In genomic region chr15:92178908-92179307, GRCh38 we compare ENCODE assay signal across 24 cellular contexts.
DNase-seq lines count a peak whose midpoint lies in the region; ATAC-seq and TF ChIP-seq lines count a peak whose summit lies in the region.
"Had no signal": no experiment of that assay in that cellular context is flagged by ENCODE, and none has a peak within 500 bp of the region (broad histone marks: within the 10 kb centered on the region; RNA-seq: fewer than 3 reads in every experiment).

No MANE protein-coding gene starts in this region.

- POLR2A ChIA-PET in SK-N-SH (lab: Yijun Ruan, JAX) = no interaction called here

- 70% methylated on average over 4 of the region's 4 CpGs for WGBS in SK-N-SH (ENCODE audit: low lambda C conversion rate)
- WGBS in upper lobe of left lung, 2 donors = 67 to 75% methylated on average over 4 of the region's 4 CpGs
- WGBS in esophagus squamous epithelium, 2 donors = 88 to 94% methylated on average over 4 of the region's 4 CpGs

- no peaks in the 10 kb centered on the region for H3K27me3 ChIP-seq in SK-N-SH (ENCODE audit: insufficient read depth)
- no peaks in the 10 kb centered on the region for H3K27me3 ChIP-seq in upper lobe of left lung
- peaks cover 0 to 12% (median 0%) of the 10 kb centered on the region in 4 donors for H3K27me3 ChIP-seq in esophagus squamous epithelium
- H3K27me3 ChIP-seq: BLaER1 had no signal

- peak; percentile 96 for ATAC-seq in left colon
- ATAC-seq in upper lobe of left lung (ENCODE audit: low FRiP score in 2 of 2) = no peak
- ATAC-seq: Right ventricle myocardium inferior had no signal

- H3K27ac ChIP-seq in SK-N-SH (ENCODE audit: low read depth in 2 of 2, low read length in 1 of 2) = no peak overlapping the region
- H3K27ac ChIP-seq in upper lobe of left lung = no peak overlapping the region
- H3K27ac ChIP-seq in esophagus squamous epithelium = no peak overlapping the region
- H3K27ac ChIP-seq: 22Rv1, BLaER1, KMS-11 had no signal

- no peaks in the 10 kb centered on the region for H3F3A ChIP-seq in SK-N-SH (replicated peaks; ENCODE audit: insufficient read depth)

- H3K4me1 ChIP-seq in SK-N-SH (ENCODE audit: control insufficient read depth in 1 of 2, insufficient read depth in 2 of 2, low read depth in 1 of 2, low read length in 1 of 2) (no peaks in the 10 kb centered on the region), upper lobe of left lung (no peaks in the 10 kb centered on the region), esophagus squamous epithelium (no peaks in the 10 kb centered on the region)

- no peak for TF ChIP-seq CTCF in SK-N-SH (IDR thresholded peaks at IDR 0.05)
- no peak for TF ChIP-seq CTCF in upper lobe of left lung (IDR thresholded peaks at IDR 0.05)
- TF ChIP-seq CTCF in esophagus squamous epithelium (IDR thresholded peaks at IDR 0.05) = no peak

- H3K4me2 ChIP-seq in SK-N-SH = no peak overlapping the region
- H3K4me2 ChIP-seq: BLaER1, KMS-11 had no signal

- H3K4me3 ChIP-seq in SK-N-SH (ENCODE audit: low read depth in 2 of 2, low read length in 1 of 2) = no peak overlapping the region
- no peak overlapping the region for H3K4me3 ChIP-seq in upper lobe of left lung
- no peak overlapping the region for H3K4me3 ChIP-seq in esophagus squamous epithelium
- H3K4me3 ChIP-seq: BLaER1 had no signal

- H3K9me2 ChIP-seq in SK-N-SH = no peaks in the 10 kb centered on the region

- CTCF ChIA-PET in SK-N-SH (lab: Yijun Ruan, JAX) = no interaction called here

- no peaks in the 10 kb centered on the region for H4K20me1 ChIP-seq in SK-N-SH (ENCODE audit: insufficient read depth)
- H4K20me1 ChIP-seq: BLaER1 had no signal

- H3K9ac ChIP-seq in SK-N-SH = no peak overlapping the region
- H3K9ac ChIP-seq: BLaER1, KMS-11 had no signal

- no peak overlapping the region for H2AFZ ChIP-seq in SK-N-SH (ENCODE audit: low read depth)

- DNase-seq in DMS 273 (lab: John Stamatoyannopoulos, UW; ENCODE audit: unreplicated experiment) (peak; percentile 54), DMS 273 treated with DMSO at 0.1 percent for 48 hours (lab: John Stamatoyannopoulos, UW) (no peak), cerebellar cortex (ENCODE audit: low spot score) (peak; percentile 31), left colon (no peak), SK-N-SH (no peak), upper lobe of left lung (no peak), esophagus squamous epithelium (lab: John Stamatoyannopoulos, UW) (no peak), T1000 (lab: John Stamatoyannopoulos, UW) (no peak)
- DNase-seq: ACHN; CD4-positive, alpha-beta T cell; COR-L47; DMS153; GOT3; IMR-90; NCI-H1105; NCI-H146; NCI-H2029; NCI-H345; NCI-H526; OCI-M1 had no signal

- no peak for TF ChIP-seq EP300 in SK-N-SH (IDR thresholded peaks at IDR 0.05; ENCODE audit: borderline replicate concordance in 1 of 2, low read depth in 1 of 2, low read length in 1 of 2)
- no peak for TF ChIP-seq EP300 in upper lobe of left lung (IDR thresholded peaks at IDR 0.05)

- TF ChIP-seq RAD21 in SK-N-SH (IDR thresholded peaks at IDR 0.05; ENCODE audit: low read length) = no peak

- H3K36me3 ChIP-seq in SK-N-SH (replicated peaks in 1 of 2; ENCODE audit: control insufficient read depth in 1 of 2, insufficient read depth in 2 of 2, low read length in 1 of 2) (no peaks in the 10 kb centered on the region), upper lobe of left lung (no peaks in the 10 kb centered on the region), esophagus squamous epithelium (no peaks in the 10 kb centered on the region)
- H3K36me3 ChIP-seq: BLaER1 had no signal

- intact Hi-C loops in left colon (cut with DNase I, micrococcal nuclease) = no loop called here
- intact Hi-C loops in esophagus squamous epithelium (cut with DNase I) = no loop called here

- H3K9me3 ChIP-seq in SK-N-SH (no peaks in the 10 kb centered on the region), upper lobe of left lung (no peaks in the 10 kb centered on the region), esophagus squamous epithelium (no peaks in the 10 kb centered on the region)
- H3K9me3 ChIP-seq: BLaER1 had no signal

- TF ChIP-seq POLR2A in upper lobe of left lung (IDR thresholded peaks at IDR 0.05) (no peak), esophagus squamous epithelium (IDR thresholded peaks at IDR 0.05) (no peak)

- no peaks in the 10 kb centered on the region for H3K79me2 ChIP-seq in SK-N-SH (ENCODE audit: insufficient read depth)

TF ChIP-seq in SK-N-SH, 30 proteins besides CTCF, POLR2A, EP300 and RAD21:
- TF ChIP-seq YY1 (IDR thresholded peaks at IDR 0.05; ENCODE audit: low read depth) (no peak), TAF1 (IDR thresholded peaks at IDR 0.05; ENCODE audit: borderline replicate concordance, low read depth, low read length) (no peak), TEAD4 (IDR thresholded peaks at IDR 0.05; ENCODE audit: borderline replicate concordance, insufficient read depth) (no peak), FOSL2 (IDR thresholded peaks at IDR 0.05; ENCODE audit: borderline replicate concordance, low read depth) (no peak), SIN3A (IDR thresholded peaks at IDR 0.05; ENCODE audit: borderline replicate concordance, low read depth, low read length) (no peak), NRF1 (IDR thresholded peaks at IDR 0.05; ENCODE audit: low read depth, low read length) (no peak)

Comparison
In these comparisons a context has a peak if more than half of its experiments do, and no peak if none do; other contexts are left out.
1. DNase-seq: peak in DMS 273 (single experiment) and cerebellar cortex (single experiment); none in DMS 273 treated with DMSO at 0.1 percent for 48 hours (single experiment), left colon (0 of 2), SK-N-SH (single experiment), upper lobe of left lung (0 of 2), esophagus squamous epithelium (single experiment) and T1000 (single experiment).